In the genomic region with DNA sequence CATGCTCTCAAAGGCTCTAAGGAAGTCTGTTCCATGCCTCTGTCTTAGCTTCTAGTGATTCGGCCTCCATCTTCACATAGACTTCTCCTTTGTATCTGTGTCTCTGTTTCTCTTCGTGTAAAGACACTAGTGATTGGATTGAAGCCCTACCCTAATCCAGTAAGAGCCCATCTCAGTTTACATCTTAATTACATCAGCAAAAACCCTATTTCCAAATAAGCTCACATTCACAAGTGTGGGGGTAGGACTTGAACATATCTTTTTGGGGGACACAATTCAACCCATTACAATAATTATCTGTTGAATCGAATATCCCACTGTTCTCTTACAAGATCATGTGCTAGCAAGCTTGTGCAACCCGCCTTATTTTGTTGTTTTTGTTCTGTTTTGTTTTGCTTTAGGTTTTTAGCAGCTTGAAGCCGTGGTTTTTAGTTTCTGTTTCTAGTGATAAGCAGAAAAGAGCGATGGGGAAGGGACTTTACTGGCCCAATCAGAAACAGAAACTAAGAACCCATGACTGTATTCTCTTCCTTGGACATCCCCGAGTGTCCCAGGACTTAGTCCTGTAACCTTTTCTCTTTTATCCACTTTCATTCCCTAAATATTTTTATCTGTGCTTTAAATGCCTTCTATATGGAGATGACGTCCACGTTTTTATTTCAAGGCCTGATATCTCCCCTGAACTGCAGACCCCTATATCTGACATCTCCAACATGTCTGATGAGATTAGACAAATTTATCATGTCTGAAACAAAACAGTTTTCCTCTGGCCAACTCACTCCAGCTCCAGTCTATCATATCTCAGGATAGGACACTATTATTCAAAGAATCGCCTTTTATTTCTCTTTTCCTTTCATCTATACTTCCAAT, we compare ENCODE assay signal across 10 cellular contexts.
DNase-seq lines count a peak whose midpoint lies in the region; ATAC-seq and TF ChIP-seq lines count a peak whose summit lies in the region.
"Had no signal": no experiment of that assay in that cellular context is flagged by ENCODE, and none has a peak within 500 bp of the region (broad histone marks: within the 10 kb centered on the region; RNA-seq: fewer than 3 reads in every experiment).

No MANE protein-coding gene starts in this region.

- DNase-seq in memory B cell (ENCODE audit: low spot score in 2 of 2) (no peak), amniotic stem cell (lab: John Stamatoyannopoulos, UW) (no peak)
- no peak for DNase-seq in activated CD8-positive, alpha-beta memory T cell treated with anti-CD3 and anti-CD28 coated beads, Interleukin-2, amount 50 U/mL, for 4 hours
- DNase-seq: EL, NCI-H524 treated with DMSO at 0.1 percent for 48 hours had no signal

- no peaks in the 10 kb centered on the region for H3K27me3 Mint-ChIP-seq in memory B cell

- peak overlapping the region; percentile 55 for H3K4me2 ChIP-seq in KMS-11

- no peak for TF ChIP-seq CTCF in KMS-11 (conservative IDR thresholded peaks at IDR 0.05; ENCODE audit: low read depth, low read length)

- H3K9me3 Mint-ChIP-seq in memory B cell, result no peaks in the 10 kb centered on the region

- no peaks in the 10 kb centered on the region for H3K36me3 ChIP-seq in KMS-11 (ENCODE audit: insufficient read depth)

- peak overlapping the region; percentile 60 for H2AFZ ChIP-seq in KMS-11 (ENCODE audit: low read depth)

- peak; percentile 64 for ATAC-seq in GM18907 (IDR thresholded peaks at IDR 0.05; ENCODE audit: unreplicated experiment)
- peak; percentile 79 for ATAC-seq in GM21619 (IDR thresholded peaks at IDR 0.05; ENCODE audit: unreplicated experiment)
- ATAC-seq in memory B cell (ENCODE audit: low read depth), result peak; percentile 38
- no peak for ATAC-seq in GM18873 (IDR thresholded peaks at IDR 0.05; ENCODE audit: low FRiP score, unreplicated experiment)
- ATAC-seq: activated naive CD4-positive, alpha-beta T cell treated with anti-CD3 and anti-CD28 coated beads, Interleukin-2, amount 50 U/mL, for 72 hours had no signal

- peak overlapping the region; percentile 79 for H3K27ac ChIP-seq in KMS-11

- no peaks in the 10 kb centered on the region for H3K27me3 ChIP-seq in KMS-11 (ENCODE audit: insufficient read depth, low read depth)

- H4K20me1 ChIP-seq in KMS-11 (ENCODE audit: insufficient read depth), result no peaks in the 10 kb centered on the region

- no peak overlapping the region for H3K4me3 ChIP-seq in KMS-11 (IDR thresholded peaks at IDR 0.05; ENCODE audit: insufficient read depth, low read depth, low read length)

- peak overlapping the region; percentile 66 for H3K9ac ChIP-seq in KMS-11

- peaks cover 64% of the 10 kb centered on the region for H3K4me1 ChIP-seq in KMS-11 (ENCODE audit: low read depth, poor library complexity, severe bottlenecking)

- peaks cover 4% of the 10 kb centered on the region for H3K4me1 Mint-ChIP-seq in memory B cell

- no peaks in the 10 kb centered on the region for H3K79me2 ChIP-seq in KMS-11 (ENCODE audit: insufficient read depth, low read depth)

- peaks cover 11% of the 10 kb centered on the region for H3K36me3 Mint-ChIP-seq in memory B cell

- peak overlapping the region; percentile 4 for H3K27ac Mint-ChIP-seq in memory B cell

- H3K4me3 Mint-ChIP-seq in memory B cell, result no peak overlapping the region
